Comparison of ENCODE assay signal across 29 cellular contexts in the genomic region with DNA sequence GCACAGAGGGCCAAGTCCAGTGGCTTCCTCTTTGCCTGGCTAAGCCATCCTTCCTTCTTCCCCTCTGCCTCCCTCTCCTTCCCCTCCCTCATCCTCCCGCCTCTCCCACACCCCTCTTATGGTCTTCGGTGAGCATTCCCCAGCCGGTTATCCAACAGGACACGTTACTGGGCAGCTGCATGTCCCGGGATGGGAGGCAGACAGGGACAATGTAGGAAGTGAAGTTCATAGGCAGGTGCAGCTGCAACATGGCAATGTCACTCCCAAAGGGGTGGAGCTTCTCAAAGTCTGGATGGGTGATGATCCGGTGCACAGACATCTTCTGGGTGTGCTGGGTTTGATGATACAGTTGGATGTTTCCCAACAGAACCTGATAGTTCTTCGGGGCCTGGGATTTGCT.
"Had no signal": no experiment of that assay in that cellular context is flagged by ENCODE, and none has a peak within 500 bp of the region (broad histone marks: within the 10 kb centered on the region; RNA-seq: fewer than 3 reads in every experiment).

No MANE protein-coding gene starts in this region.

- H3K27ac Mint-ChIP-seq: dendritic cell treated with granulocyte-macrophage colony-stimulating factor and Interleukin-4, amounts not matched to agents 40 ng/mL and 50 ng/mL, for 4 days; endodermal cell; memory B cell; mesothelial cell of epicardium; naive thymus-derived CD4-positive, alpha-beta T cell; nephron; stimulated activated effector memory CD8-positive, alpha-beta T cell treated with anti-CD3 and anti-CD28 coated beads, Interleukin-12 subunit alpha, Interleukin-12 subunit beta, amount 100 ng/mL, for 72 hours; type B pancreatic cell had no signal

- H3K27me3 ChIP-seq: colonic mucosa, gastrocnemius medialis, neural progenitor cell, right atrium auricular region, testis had no signal

- H2AFZ ChIP-seq: neural progenitor cell had no signal

- H3K4me3 ChIP-seq: colonic mucosa, gastrocnemius medialis, lung, mucosa of descending colon, neural progenitor cell, prostate gland, right atrium auricular region, stomach, testis, tibial artery had no signal

- H3K4me1 Mint-ChIP-seq: memory B cell, mesothelial cell of epicardium, nephron had no signal

- H3K9me3 Mint-ChIP-seq: dendritic cell treated with granulocyte-macrophage colony-stimulating factor and Interleukin-4, amounts not matched to agents 40 ng/mL and 50 ng/mL, for 4 days; nephron; stimulated activated effector memory CD8-positive, alpha-beta T cell treated with anti-CD3 and anti-CD28 coated beads, Interleukin-12 subunit alpha, Interleukin-12 subunit beta, amount 100 ng/mL, for 72 hours had no signal

- ATAC-seq: esophagus mucosa; gastrocnemius medialis; left lobe of liver; mucosa of descending colon; naive thymus-derived CD4-positive, alpha-beta T cell; sciatic nerve; stimulated activated effector memory CD8-positive, alpha-beta T cell treated with anti-CD3 and anti-CD28 coated beads, Interleukin-12 subunit alpha, Interleukin-12 subunit beta, amount 100 ng/mL, for 72 hours had no signal

- H3K36me3 ChIP-seq: colonic mucosa, gastrocnemius medialis, neural progenitor cell, prostate gland, right atrium auricular region, stomach, tibial artery had no signal

- H3K9ac ChIP-seq: neural progenitor cell had no signal

- H3K4me1 ChIP-seq: colonic mucosa, gastrocnemius medialis, prostate gland, right atrium auricular region, stomach, testis, tibial artery had no signal

- DNase-seq: colonic mucosa; effector CD8-positive, alpha-beta T cell; endodermal cell; gastrocnemius medialis; head of caudate nucleus; kidney; mucosa of descending colon; naive thymus-derived CD4-positive, alpha-beta T cell; nucleus accumbens; stimulated activated CD4-positive, alpha-beta T cell treated with anti-CD3 and anti-CD28 coated beads, Interleukin-2, amount 100 ng/mL, for 24 hours; stimulated activated CD4-positive, alpha-beta T cell treated with anti-CD3 and anti-CD28 coated beads, Interleukin-4, amount 100 ng/mL, for 24 hours; stimulated activated naive CD4-positive, alpha-beta T cell treated with Interleukin-2 at 50 U/mL for 16 hours; stomach; testis; tibial artery had no signal

- H3K4me3 Mint-ChIP-seq: dendritic cell treated with granulocyte-macrophage colony-stimulating factor and Interleukin-4, amounts not matched to agents 40 ng/mL and 50 ng/mL, for 4 days; endodermal cell; memory B cell; mesothelial cell of epicardium; naive thymus-derived CD4-positive, alpha-beta T cell; nephron; neural progenitor cell; stimulated activated effector memory CD8-positive, alpha-beta T cell treated with anti-CD3 and anti-CD28 coated beads, Interleukin-12 subunit alpha, Interleukin-12 subunit beta, amount 100 ng/mL, for 72 hours; type B pancreatic cell had no signal

- H3K36me3 Mint-ChIP-seq: memory B cell; mesothelial cell of epicardium; neural progenitor cell; stimulated activated effector memory CD8-positive, alpha-beta T cell treated with anti-CD3 and anti-CD28 coated beads, Interleukin-12 subunit alpha, Interleukin-12 subunit beta, amount 100 ng/mL, for 72 hours; type B pancreatic cell had no signal

- H3K27ac ChIP-seq: colonic mucosa, epithelial cell of prostate, gastrocnemius medialis, neural progenitor cell, prostate gland, right atrium auricular region, stomach, testis, tibial artery had no signal

- H3K4me2 ChIP-seq: neural progenitor cell had no signal

- H3K9me3 ChIP-seq: colonic mucosa, gastrocnemius medialis, mucosa of descending colon, prostate gland, right atrium auricular region, testis, tibial artery had no signal
